ENCODE assay signal across 1 cellular context in the genomic region with DNA sequence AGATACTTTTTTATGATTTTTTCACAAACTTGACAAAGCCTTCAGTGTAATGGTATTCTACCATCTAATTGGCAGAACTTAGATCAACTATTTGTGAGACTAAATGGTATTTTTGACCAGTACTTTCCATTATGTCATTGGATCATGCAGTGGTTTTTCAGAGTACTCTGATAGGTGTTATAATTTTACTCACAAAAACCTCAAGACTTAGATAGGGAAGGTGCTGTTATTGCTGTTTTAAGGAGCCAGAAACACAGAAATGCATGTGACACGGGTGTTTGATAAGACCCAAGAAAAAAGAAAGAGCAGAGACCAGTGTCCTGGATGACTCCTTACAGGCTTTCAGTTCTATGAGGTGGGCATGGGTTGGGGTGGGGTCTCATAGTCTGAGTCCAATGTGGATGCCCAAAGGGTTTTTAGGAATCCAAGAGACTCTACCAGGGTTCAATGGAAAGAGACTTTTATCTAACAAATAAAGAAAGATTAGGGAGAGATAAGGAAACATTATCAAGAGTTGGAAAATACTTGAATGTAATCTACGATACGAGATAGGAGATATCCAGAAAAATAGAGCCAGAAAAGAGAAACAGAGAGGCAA.
TF ChIP-seq lines count a peak whose summit lies in the region.

No MANE protein-coding gene starts in this region.

TF ChIP-seq in GM12878, 131 proteins besides CTCF, POLR2A, EP300 and RAD21 (continued from another document and continues in another):
- TF ChIP-seq, protein P1, sequence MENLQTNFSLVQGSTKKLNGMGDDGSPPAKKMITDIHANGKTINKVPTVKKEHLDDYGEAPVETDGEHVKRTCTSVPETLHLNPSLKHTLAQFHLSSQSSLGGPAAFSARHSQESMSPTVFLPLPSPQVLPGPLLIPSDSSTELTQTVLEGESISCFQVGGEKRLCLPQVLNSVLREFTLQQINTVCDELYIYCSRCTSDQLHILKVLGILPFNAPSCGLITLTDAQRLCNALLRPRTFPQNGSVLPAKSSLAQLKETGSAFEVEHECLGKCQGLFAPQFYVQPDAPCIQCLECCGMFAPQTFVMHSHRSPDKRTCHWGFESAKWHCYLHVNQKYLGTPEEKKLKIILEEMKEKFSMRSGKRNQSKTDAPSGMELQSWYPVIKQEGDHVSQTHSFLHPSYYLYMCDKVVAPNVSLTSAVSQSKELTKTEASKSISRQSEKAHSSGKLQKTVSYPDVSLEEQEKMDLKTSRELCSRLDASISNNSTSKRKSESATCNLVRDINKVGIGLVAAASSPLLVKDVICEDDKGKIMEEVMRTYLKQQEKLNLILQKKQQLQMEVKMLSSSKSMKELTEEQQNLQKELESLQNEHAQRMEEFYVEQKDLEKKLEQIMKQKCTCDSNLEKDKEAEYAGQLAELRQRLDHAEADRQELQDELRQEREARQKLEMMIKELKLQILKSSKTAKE (IDR thresholded peaks at IDR 0.05; ENCODE audit: low read depth, poor library complexity, severe bottlenecking), result no peak
- no peak for TF ChIP-seq FOS (IDR thresholded peaks at IDR 0.05; ENCODE audit: borderline replicate concordance, extremely low read depth, insufficient read length)
- TF ChIP-seq NFIC (IDR thresholded peaks at IDR 0.05; ENCODE audit: low read depth, low read length), result peak; percentile 76; the same call in 1 of the 2 replicates
- TF ChIP-seq IRF4 (IDR thresholded peaks at IDR 0.05; ENCODE audit: low read depth, low read length), result no peak
- TF ChIP-seq, protein P2, sequence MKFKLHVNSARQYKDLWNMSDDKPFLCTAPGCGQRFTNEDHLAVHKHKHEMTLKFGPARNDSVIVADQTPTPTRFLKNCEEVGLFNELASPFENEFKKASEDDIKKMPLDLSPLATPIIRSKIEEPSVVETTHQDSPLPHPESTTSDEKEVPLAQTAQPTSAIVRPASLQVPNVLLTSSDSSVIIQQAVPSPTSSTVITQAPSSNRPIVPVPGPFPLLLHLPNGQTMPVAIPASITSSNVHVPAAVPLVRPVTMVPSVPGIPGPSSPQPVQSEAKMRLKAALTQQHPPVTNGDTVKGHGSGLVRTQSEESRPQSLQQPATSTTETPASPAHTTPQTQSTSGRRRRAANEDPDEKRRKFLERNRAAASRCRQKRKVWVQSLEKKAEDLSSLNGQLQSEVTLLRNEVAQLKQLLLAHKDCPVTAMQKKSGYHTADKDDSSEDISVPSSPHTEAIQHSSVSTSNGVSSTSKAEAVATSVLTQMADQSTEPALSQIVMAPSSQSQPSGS (IDR thresholded peaks at IDR 0.05; ENCODE audit: low read length), result peak; percentile 82
- no peak for TF ChIP-seq TBL1XR1 (IDR thresholded peaks at IDR 0.05; ENCODE audit: low read depth, low read length)
- TF ChIP-seq, protein P3, sequence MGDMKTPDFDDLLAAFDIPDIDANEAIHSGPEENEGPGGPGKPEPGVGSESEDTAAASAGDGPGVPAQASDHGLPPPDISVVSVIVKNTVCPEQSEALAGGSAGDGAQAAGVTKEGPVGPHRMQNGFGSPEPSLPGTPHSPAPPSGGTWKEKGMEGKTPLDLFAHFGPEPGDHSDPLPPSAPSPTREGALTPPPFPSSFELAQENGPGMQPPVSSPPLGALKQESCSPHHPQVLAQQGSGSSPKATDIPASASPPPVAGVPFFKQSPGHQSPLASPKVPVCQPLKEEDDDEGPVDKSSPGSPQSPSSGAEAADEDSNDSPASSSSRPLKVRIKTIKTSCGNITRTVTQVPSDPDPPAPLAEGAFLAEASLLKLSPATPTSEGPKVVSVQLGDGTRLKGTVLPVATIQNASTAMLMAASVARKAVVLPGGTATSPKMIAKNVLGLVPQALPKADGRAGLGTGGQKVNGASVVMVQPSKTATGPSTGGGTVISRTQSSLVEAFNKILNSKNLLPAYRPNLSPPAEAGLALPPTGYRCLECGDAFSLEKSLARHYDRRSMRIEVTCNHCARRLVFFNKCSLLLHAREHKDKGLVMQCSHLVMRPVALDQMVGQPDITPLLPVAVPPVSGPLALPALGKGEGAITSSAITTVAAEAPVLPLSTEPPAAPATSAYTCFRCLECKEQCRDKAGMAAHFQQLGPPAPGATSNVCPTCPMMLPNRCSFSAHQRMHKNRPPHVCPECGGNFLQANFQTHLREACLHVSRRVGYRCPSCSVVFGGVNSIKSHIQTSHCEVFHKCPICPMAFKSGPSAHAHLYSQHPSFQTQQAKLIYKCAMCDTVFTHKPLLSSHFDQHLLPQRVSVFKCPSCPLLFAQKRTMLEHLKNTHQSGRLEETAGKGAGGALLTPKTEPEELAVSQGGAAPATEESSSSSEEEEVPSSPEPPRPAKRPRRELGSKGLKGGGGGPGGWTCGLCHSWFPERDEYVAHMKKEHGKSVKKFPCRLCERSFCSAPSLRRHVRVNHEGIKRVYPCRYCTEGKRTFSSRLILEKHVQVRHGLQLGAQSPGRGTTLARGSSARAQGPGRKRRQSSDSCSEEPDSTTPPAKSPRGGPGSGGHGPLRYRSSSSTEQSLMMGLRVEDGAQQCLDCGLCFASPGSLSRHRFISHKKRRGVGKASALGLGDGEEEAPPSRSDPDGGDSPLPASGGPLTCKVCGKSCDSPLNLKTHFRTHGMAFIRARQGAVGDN (IDR thresholded peaks at IDR 0.05), result no peak
- TF ChIP-seq STAT3 (IDR thresholded peaks at IDR 0.05; ENCODE audit: low read depth, low read length), result no peak
- TF ChIP-seq, protein P4, sequence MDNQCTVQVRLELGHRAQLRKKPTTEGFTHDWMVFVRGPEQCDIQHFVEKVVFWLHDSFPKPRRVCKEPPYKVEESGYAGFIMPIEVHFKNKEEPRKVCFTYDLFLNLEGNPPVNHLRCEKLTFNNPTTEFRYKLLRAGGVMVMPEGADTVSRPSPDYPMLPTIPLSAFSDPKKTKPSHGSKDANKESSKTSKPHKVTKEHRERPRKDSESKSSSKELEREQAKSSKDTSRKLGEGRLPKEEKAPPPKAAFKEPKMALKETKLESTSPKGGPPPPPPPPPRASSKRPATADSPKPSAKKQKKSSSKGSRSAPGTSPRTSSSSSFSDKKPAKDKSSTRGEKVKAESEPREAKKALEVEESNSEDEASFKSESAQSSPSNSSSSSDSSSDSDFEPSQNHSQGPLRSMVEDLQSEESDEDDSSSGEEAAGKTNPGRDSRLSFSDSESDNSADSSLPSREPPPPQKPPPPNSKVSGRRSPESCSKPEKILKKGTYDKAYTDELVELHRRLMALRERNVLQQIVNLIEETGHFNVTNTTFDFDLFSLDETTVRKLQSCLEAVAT (IDR thresholded peaks at IDR 0.05), result no peak
- TF ChIP-seq BCL11A (IDR thresholded peaks at IDR 0.05; ENCODE audit: low read depth, low read length), result peak; percentile 36; the same call in 1 of the 2 replicates
- no peak for TF ChIP-seq MYB (IDR thresholded peaks at IDR 0.05; ENCODE audit: borderline replicate concordance, low read depth, low read length)
- TF ChIP-seq IKZF1 (conservative IDR thresholded peaks at IDR 0.05), result 0 out of 2 replicates have a peak, but pooled peaks have one; percentile 11
- TF ChIP-seq, protein P5, sequence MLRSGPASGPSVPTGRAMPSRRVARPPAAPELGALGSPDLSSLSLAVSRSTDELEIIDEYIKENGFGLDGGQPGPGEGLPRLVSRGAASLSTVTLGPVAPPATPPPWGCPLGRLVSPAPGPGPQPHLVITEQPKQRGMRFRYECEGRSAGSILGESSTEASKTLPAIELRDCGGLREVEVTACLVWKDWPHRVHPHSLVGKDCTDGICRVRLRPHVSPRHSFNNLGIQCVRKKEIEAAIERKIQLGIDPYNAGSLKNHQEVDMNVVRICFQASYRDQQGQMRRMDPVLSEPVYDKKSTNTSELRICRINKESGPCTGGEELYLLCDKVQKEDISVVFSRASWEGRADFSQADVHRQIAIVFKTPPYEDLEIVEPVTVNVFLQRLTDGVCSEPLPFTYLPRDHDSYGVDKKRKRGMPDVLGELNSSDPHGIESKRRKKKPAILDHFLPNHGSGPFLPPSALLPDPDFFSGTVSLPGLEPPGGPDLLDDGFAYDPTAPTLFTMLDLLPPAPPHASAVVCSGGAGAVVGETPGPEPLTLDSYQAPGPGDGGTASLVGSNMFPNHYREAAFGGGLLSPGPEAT (IDR thresholded peaks at IDR 0.05; ENCODE audit: low read depth), result peak; percentile 37; the same call in 1 of the 2 replicates
- no peak for TF ChIP-seq SMARCA5 (IDR thresholded peaks at IDR 0.05)
- no peak for TF ChIP-seq NRF1 (conservative IDR thresholded peaks at IDR 0.05; ENCODE audit: low read depth, low read length)
- peak in 1 of 2 experiments; percentile 19; a peak in 1 of 4 replicates for TF ChIP-seq BHLHE40 (IDR thresholded peaks at IDR 0.05; ENCODE audit: borderline replicate concordance in 1 of 2, low read depth in 2 of 2, low read length in 1 of 2)
- no peak for TF ChIP-seq TCF12 (IDR thresholded peaks at IDR 0.05; ENCODE audit: low read depth, low read length)
- no peak for TF ChIP-seq PML (IDR thresholded peaks at IDR 0.05; ENCODE audit: low read length)
- TF ChIP-seq CEBPB (IDR thresholded peaks at IDR 0.05; ENCODE audit: borderline replicate concordance in 1 of 2, low read depth in 2 of 2, low read length in 2 of 2), result peak in 1 of 2 experiments; percentile 1; a peak in 1 of 4 replicates
- no peak for TF ChIP-seq ZNF274 (IDR thresholded peaks at IDR 0.05; ENCODE audit: insufficient read depth, insufficient read length)
- TF ChIP-seq, protein P6, sequence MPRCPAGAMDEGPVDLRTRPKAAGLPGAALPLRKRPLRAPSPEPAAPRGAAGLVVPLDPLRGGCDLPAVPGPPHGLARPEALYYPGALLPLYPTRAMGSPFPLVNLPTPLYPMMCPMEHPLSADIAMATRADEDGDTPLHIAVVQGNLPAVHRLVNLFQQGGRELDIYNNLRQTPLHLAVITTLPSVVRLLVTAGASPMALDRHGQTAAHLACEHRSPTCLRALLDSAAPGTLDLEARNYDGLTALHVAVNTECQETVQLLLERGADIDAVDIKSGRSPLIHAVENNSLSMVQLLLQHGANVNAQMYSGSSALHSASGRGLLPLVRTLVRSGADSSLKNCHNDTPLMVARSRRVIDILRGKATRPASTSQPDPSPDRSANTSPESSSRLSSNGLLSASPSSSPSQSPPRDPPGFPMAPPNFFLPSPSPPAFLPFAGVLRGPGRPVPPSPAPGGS (IDR thresholded peaks at IDR 0.05; ENCODE audit: borderline replicate concordance, insufficient read depth, low read depth, low read length, poor library complexity, severe bottlenecking), result no peak
- no peak for TF ChIP-seq RB1 (IDR thresholded peaks at IDR 0.05; ENCODE audit: borderline replicate concordance)
- TF ChIP-seq, protein P7, sequence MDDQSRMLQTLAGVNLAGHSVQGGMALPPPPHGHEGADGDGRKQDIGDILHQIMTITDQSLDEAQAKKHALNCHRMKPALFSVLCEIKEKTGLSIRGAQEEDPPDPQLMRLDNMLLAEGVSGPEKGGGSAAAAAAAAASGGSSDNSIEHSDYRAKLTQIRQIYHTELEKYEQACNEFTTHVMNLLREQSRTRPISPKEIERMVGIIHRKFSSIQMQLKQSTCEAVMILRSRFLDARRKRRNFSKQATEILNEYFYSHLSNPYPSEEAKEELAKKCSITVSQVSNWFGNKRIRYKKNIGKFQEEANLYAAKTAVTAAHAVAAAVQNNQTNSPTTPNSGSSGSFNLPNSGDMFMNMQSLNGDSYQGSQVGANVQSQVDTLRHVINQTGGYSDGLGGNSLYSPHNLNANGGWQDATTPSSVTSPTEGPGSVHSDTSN (IDR thresholded peaks at IDR 0.05; ENCODE audit: insufficient replicate concordance, low read depth, low read length), result no peak
- TF ChIP-seq HDGF (IDR thresholded peaks at IDR 0.05), result no peak
- TF ChIP-seq ZSCAN29 (IDR thresholded peaks at IDR 0.05), result no peak
- TF ChIP-seq, protein P8, sequence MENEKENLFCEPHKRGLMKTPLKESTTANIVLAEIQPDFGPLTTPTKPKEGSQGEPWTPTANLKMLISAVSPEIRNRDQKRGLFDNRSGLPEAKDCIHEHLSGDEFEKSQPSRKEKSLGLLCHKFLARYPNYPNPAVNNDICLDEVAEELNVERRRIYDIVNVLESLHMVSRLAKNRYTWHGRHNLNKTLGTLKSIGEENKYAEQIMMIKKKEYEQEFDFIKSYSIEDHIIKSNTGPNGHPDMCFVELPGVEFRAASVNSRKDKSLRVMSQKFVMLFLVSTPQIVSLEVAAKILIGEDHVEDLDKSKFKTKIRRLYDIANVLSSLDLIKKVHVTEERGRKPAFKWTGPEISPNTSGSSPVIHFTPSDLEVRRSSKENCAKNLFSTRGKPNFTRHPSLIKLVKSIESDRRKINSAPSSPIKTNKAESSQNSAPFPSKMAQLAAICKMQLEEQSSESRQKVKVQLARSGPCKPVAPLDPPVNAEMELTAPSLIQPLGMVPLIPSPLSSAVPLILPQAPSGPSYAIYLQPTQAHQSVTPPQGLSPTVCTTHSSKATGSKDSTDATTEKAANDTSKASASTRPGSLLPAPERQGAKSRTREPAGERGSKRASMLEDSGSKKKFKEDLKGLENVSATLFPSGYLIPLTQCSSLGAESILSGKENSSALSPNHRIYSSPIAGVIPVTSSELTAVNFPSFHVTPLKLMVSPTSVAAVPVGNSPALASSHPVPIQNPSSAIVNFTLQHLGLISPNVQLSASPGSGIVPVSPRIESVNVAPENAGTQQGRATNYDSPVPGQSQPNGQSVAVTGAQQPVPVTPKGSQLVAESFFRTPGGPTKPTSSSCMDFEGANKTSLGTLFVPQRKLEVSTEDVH (IDR thresholded peaks at IDR 0.05; ENCODE audit: low read depth, partially characterized antibody), result no peak
- TF ChIP-seq WRNIP1 (IDR thresholded peaks at IDR 0.05; ENCODE audit: borderline replicate concordance, low read depth, low read length), result no peak
- no peak for TF ChIP-seq CHD1 (IDR thresholded peaks at IDR 0.05; ENCODE audit: low read depth, low read length)
- TF ChIP-seq BMI1 (IDR thresholded peaks at IDR 0.05; ENCODE audit: borderline replicate concordance), result 0 out of 2 replicates have a peak, but pooled peaks have one; percentile 35
- TF ChIP-seq KDM1A (IDR thresholded peaks at IDR 0.05; ENCODE audit: borderline replicate concordance), result no peak
- TF ChIP-seq RCOR1 (conservative IDR thresholded peaks at IDR 0.05; ENCODE audit: low read depth, low read length), result no peak
- no peak for TF ChIP-seq POLR2AphosphoS2 (IDR thresholded peaks at IDR 0.05; ENCODE audit: low read depth, low read length)
- TF ChIP-seq SP1 (IDR thresholded peaks at IDR 0.05; ENCODE audit: low read depth, low read length), result no peak
- peak; percentile 34; the same call in 1 of the 2 replicates for TF ChIP-seq CREM (IDR thresholded peaks at IDR 0.05; ENCODE audit: low read depth)
- no peak for TF ChIP-seq SMC3 (IDR thresholded peaks at IDR 0.05; ENCODE audit: borderline replicate concordance, low read length)
- TF ChIP-seq, protein P9, sequence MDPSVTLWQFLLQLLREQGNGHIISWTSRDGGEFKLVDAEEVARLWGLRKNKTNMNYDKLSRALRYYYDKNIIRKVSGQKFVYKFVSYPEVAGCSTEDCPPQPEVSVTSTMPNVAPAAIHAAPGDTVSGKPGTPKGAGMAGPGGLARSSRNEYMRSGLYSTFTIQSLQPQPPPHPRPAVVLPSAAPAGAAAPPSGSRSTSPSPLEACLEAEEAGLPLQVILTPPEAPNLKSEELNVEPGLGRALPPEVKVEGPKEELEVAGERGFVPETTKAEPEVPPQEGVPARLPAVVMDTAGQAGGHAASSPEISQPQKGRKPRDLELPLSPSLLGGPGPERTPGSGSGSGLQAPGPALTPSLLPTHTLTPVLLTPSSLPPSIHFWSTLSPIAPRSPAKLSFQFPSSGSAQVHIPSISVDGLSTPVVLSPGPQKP (IDR thresholded peaks at IDR 0.05; ENCODE audit: low read depth, low read length), result no peak
- no peak for TF ChIP-seq JUND (IDR thresholded peaks at IDR 0.05; ENCODE audit: low read depth, low read length)
- no peak for TF ChIP-seq ZNF217 (IDR thresholded peaks at IDR 0.05)
- peak in 1 of 2 experiments; percentile 33; a peak in 2 of 4 replicates for TF ChIP-seq IKZF2 (IDR thresholded peaks at IDR 0.05)
- TF ChIP-seq MYC (IDR thresholded peaks at IDR 0.05; ENCODE audit: insufficient read depth, insufficient read length, insufficient replicate concordance, low read length, severe bottlenecking), result no peak
- TF ChIP-seq, protein P10, sequence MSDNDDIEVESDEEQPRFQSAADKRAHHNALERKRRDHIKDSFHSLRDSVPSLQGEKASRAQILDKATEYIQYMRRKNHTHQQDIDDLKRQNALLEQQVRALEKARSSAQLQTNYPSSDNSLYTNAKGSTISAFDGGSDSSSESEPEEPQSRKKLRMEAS (IDR thresholded peaks at IDR 0.05; ENCODE audit: low read depth, low read length), result no peak
- TF ChIP-seq TCF3 (IDR thresholded peaks at IDR 0.05; ENCODE audit: borderline replicate concordance, insufficient read depth, low read depth, low read length), result no peak
